ENCODE assay signal across 2 cellular contexts in genomic region chr3:120437559-120437958, GRCh38.
TF ChIP-seq lines count a peak whose summit lies in the region.

No MANE protein-coding gene starts in this region.

TF ChIP-seq in HepG2, 621 proteins besides CTCF, POLR2A, EP300 and RAD21:
- TF ChIP-seq ZNF766 (CRISPR knock-in tag; IDR thresholded peaks at IDR 0.05; ENCODE audit: borderline replicate concordance) = no peak

TF ChIP-seq in endothelial cell of umbilical vein, 7 proteins besides CTCF, POLR2A, EP300 and RAD21:
- no peak for TF ChIP-seq MYC (IDR thresholded peaks at IDR 0.05; ENCODE audit: low read depth, low read length)
- TF ChIP-seq JUN (IDR thresholded peaks at IDR 0.05; ENCODE audit: borderline replicate concordance, insufficient read depth, insufficient read length, low read depth) = no peak
